ENCODE assay signal across 13 cellular contexts in the genomic region with DNA sequence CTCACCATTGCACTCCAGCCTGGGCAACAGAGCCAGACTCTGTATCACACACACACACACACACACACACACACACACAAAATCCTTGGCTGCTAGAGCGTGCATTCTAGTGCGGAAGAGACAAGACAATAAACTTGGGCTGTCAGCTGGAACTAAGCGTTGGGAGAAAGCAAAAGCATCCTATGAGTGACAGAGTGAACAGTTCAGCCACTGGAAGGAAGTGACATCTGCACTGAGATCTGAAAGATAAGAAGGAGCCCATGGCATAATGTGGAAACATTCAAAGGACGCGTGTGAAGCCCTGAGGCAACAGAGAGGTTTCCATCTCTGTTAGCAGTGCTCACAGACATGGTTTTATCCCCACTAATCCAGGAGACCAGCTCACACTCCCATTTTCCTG. TPM values are rescaled to one million over a fixed set of nuclear protein-coding genes. Genes with fewer than 3 reads are reported as not detected.
DNase-seq lines count a peak whose midpoint lies in the region; ATAC-seq, FAIRE-seq and TF ChIP-seq lines count a peak whose summit lies in the region.
"Had no signal": no experiment of that assay in that cellular context is flagged by ENCODE, and none has a peak within 500 bp of the region (broad histone marks: within the 10 kb centered on the region; RNA-seq: fewer than 3 reads in every experiment).

No MANE protein-coding gene starts in this region.

- peaks cover 20% of the 10 kb centered on the region for H3K4me1 ChIP-seq in IMR-90 (ENCODE audit: control insufficient read depth, insufficient read depth, low read length)

- TF ChIP-seq CTCF in IMR-90 (conservative IDR thresholded peaks at IDR 0.05; ENCODE audit: low read depth, low read length), result no peak

- dilution Hi-C loops in IMR-90 (cut with HindIII; ENCODE audit: low sequenced_read_pairs, unreplicated experiment), result no loop called here

- WGBS in IMR-90 (ENCODE audit: extremely low coverage in 2 of 2, insufficient read length in 1 of 2), 2 experiments, result 73% methylated on average over 2 of the region's 5 CpGs; no CpG with 5 or more reads in 1 of the 2 experiments

- no peak for TF ChIP-seq RAD21 in IMR-90 (IDR thresholded peaks at IDR 0.05; ENCODE audit: low read length)

- peaks cover 8% of the 10 kb centered on the region; the same call in 1 of the 2 replicates for H4K20me1 ChIP-seq in IMR-90 (ENCODE audit: insufficient read depth, low read length)

- FAIRE-seq in GM12892 (lab: Jason Lieb, UNC), result no peak
- FAIRE-seq: A204.1, bronchial epithelial cell had no signal

- peak overlapping the region; percentile 67; the same call in 1 of the 2 replicates for H3K23ac ChIP-seq in IMR-90 (ENCODE audit: low read depth, low read length)

- H2AFZ ChIP-seq in IMR-90 (replicated peaks; ENCODE audit: low read length, poor library complexity), result no peak overlapping the region

- H2BK15ac ChIP-seq in IMR-90 (ENCODE audit: low read depth, low read length), result peak overlapping the region; percentile 30; the same call in 2 of the 3 replicates

- peaks cover 0 to 22% of the 10 kb centered on the region in 2 experiments; a peak in 2 of 4 replicates for H3K79me1 ChIP-seq in IMR-90 (ENCODE audit: low read depth in 1 of 2, low read length in 2 of 2)

- peak overlapping the region; percentile 61; the same call in 1 of the 2 replicates for H2AK5ac ChIP-seq in IMR-90 (ENCODE audit: low read depth, low read length)

- no peaks in the 10 kb centered on the region for H3K27me3 ChIP-seq in IMR-90 (ENCODE audit: control insufficient read depth, insufficient read depth, low read length)
- H3K27me3 ChIP-seq: transverse colon had no signal

- H3K36me3 ChIP-seq in IMR-90 (ENCODE audit: control insufficient read depth, insufficient read depth, low read length), result no peaks in the 10 kb centered on the region
- H3K36me3 ChIP-seq: transverse colon had no signal

- POLR2A ChIA-PET in IMR-90 (lab: Charles Lee; ENCODE audit: unreplicated experiment), result no interaction called here

- peaks cover 15% of the 10 kb centered on the region for H3K9me1 ChIP-seq in IMR-90 (ENCODE audit: insufficient read depth, low read length)

- H3K9ac ChIP-seq in IMR-90 (ENCODE audit: low read depth, low read length), result no peak overlapping the region

- TF ChIP-seq POLR2A in IMR-90 (IDR thresholded peaks at IDR 0.05; ENCODE audit: low read depth, low read length) (no peak), GM12892 (IDR thresholded peaks at IDR 0.05; ENCODE audit: low read depth, low read length) (no peak)

- no peak for ATAC-seq in IMR-90 (ENCODE audit: low read depth)
- ATAC-seq in GM18517 (IDR thresholded peaks at IDR 0.05; ENCODE audit: unreplicated experiment), result no peak
- ATAC-seq in HG02759 (IDR thresholded peaks at IDR 0.05; ENCODE audit: unreplicated experiment), result no peak
- ATAC-seq: left ventricle myocardium superior had no signal

- H3K14ac ChIP-seq in IMR-90 (replicated peaks; ENCODE audit: low read depth, low read length), result peak overlapping the region; percentile 70

- peak overlapping the region in 1 of 2 experiments; percentile 29; a peak in 1 of 4 replicates for H4K8ac ChIP-seq in IMR-90 (ENCODE audit: low read depth in 2 of 2, low read length in 2 of 2)

- BruUV-seq in IMR-90 (replicated peaks; lab: Mats Ljungman, UMichigan), result no TSS peak

- CTCF ChIA-PET in IMR-90 (lab: Yijun Ruan, JAX), result no interaction called here

- DNase-seq in NOMO-1 treated with DMSO at 0.1 percent for 48 hours (lab: John Stamatoyannopoulos, UW; ENCODE audit: unreplicated experiment) (peak; percentile 7), NOMO-1 treated with dmso at 0.1 percent for 144 hours (lab: John Stamatoyannopoulos, UW; ENCODE audit: unreplicated experiment) (no peak), IMR-90 (no peak), T-helper 9 cell (peak; percentile 7), left kidney (ENCODE audit: low read depth, low spot score) (peak; percentile 64), GM12892 (ENCODE audit: insufficient read length) (no peak)
- DNase-seq: left ventricle myocardium superior, MM.1S, transverse colon had no signal

- no peak overlapping the region for H2AK9ac ChIP-seq in IMR-90 (replicated peaks; ENCODE audit: low read depth, low read length, poor library complexity)

- peak overlapping the region; percentile 9; the same call in 1 of the 2 replicates for H3K18ac ChIP-seq in IMR-90 (ENCODE audit: low read depth, low read length)

- intact Hi-C loops in IMR-90 (cut with micrococcal nuclease), result no loop called here

- H3K56ac ChIP-seq in IMR-90 (ENCODE audit: extremely low read depth, insufficient read depth, low read length), result no peak overlapping the region

- H2BK20ac ChIP-seq in IMR-90 (ENCODE audit: low read depth, low read length), result peak overlapping the region; percentile 91

- peak overlapping the region; percentile 35 for H2BK120ac ChIP-seq in IMR-90 (ENCODE audit: low read depth, low read length)

- peak overlapping the region; percentile 68 for H3K4ac ChIP-seq in IMR-90 (ENCODE audit: low read depth, low read length)

- no peak overlapping the region for H4K5ac ChIP-seq in IMR-90 (ENCODE audit: low read depth, low read length)

- no peak overlapping the region for H3K4me2 ChIP-seq in IMR-90 (ENCODE audit: low read depth, low read length)

- in situ Hi-C loops in IMR-90 (cut with MboI; ENCODE audit: low sequenced_read_pairs), result no loop called here

- H3K4me3 ChIP-seq in IMR-90 (ENCODE audit: insufficient read depth, low read depth, low read length), result no peak overlapping the region
- H3K4me3 ChIP-seq: transverse colon had no signal

- no peaks in the 10 kb centered on the region for H3K9me3 ChIP-seq in IMR-90 (ENCODE audit: control insufficient read depth, insufficient read depth, low read length)
- H3K9me3 ChIP-seq: transverse colon had no signal

- no peak overlapping the region for H2BK5ac ChIP-seq in IMR-90 (ENCODE audit: low read depth, low read length, poor library complexity, severe bottlenecking)

- no peak overlapping the region for H3K27ac ChIP-seq in IMR-90 (ENCODE audit: insufficient read depth, low read length)
- H3K27ac ChIP-seq: transverse colon had no signal

- peak overlapping the region; percentile 39; the same call in 1 of the 2 replicates for H4K91ac ChIP-seq in IMR-90 (ENCODE audit: insufficient read depth, low read depth, low read length)

TF ChIP-seq in IMR-90, 13 proteins besides CTCF, POLR2A, EP300 and RAD21:
- no peak for TF ChIP-seq SMC3 (IDR thresholded peaks at IDR 0.05; ENCODE audit: low read depth, low read length)
- TF ChIP-seq USF2 (IDR thresholded peaks at IDR 0.05; ENCODE audit: low read depth, low read length), result no peak
- no peak for TF ChIP-seq RCOR1 (IDR thresholded peaks at IDR 0.05; ENCODE audit: insufficient replicate concordance, low read length)
- TF ChIP-seq MAZ (IDR thresholded peaks at IDR 0.05; ENCODE audit: borderline replicate concordance, low read depth, low read length), result no peak
- no peak for TF ChIP-seq MXI1 (IDR thresholded peaks at IDR 0.05; ENCODE audit: borderline replicate concordance, low read depth, low read length)

RNA-seq across cellular contexts. Expression of gene SLC1A5, which starts 3.5 kb away (rescaled TPM):
- 105 and 142 TPM in 2 replicates for total RNA-seq in IMR-90 (2012; rRNA removed)
- polyA plus RNA-seq in IMR-90 (2012; rRNA removed), result 155 and 171 TPM in 2 replicates
- 117 and 213 TPM in 2 replicates for polyA plus RNA-seq in IMR-90 (2012; cell fraction: cytosol; rRNA removed)
- polyA plus RNA-seq in IMR-90 (2012; cell fraction: nucleus; rRNA removed; ENCODE audit: low replicate concordance), result 88.4 and 128 TPM in 2 replicates
- 31.0 TPM for polyA plus RNA-seq in GM12892 (2012; ENCODE audit: missing spikeins)

RNA-seq across cellular contexts. Expression of gene STRN4, which starts 45.7 kb away (rescaled TPM):
- total RNA-seq in IMR-90 (2012; rRNA removed), result 36.7 and 37.8 TPM in 2 replicates
- 112 and 127 TPM in 2 replicates for polyA plus RNA-seq in IMR-90 (2012; rRNA removed)
- polyA plus RNA-seq in IMR-90 (2012; cell fraction: cytosol; rRNA removed), result 111 and 127 TPM in 2 replicates
- 158 and 365 TPM in 2 replicates for polyA plus RNA-seq in IMR-90 (2012; cell fraction: nucleus; rRNA removed; ENCODE audit: low replicate concordance)
- polyA plus RNA-seq in GM12892 (2012; ENCODE audit: missing spikeins), result 26.8 TPM

RNA-seq across cellular contexts. Expression of gene FKRP, which starts 46.1 kb away (rescaled TPM):
- total RNA-seq in IMR-90 (2012; rRNA removed), result 5.8 and 6.1 TPM in 2 replicates
- polyA plus RNA-seq in IMR-90 (2012; rRNA removed), result 25.3 and 28.5 TPM in 2 replicates
- 22.3 and 36.1 TPM in 2 replicates for polyA plus RNA-seq in IMR-90 (2012; cell fraction: cytosol; rRNA removed)
- 50.3 and 64.5 TPM in 2 replicates for polyA plus RNA-seq in IMR-90 (2012; cell fraction: nucleus; rRNA removed; ENCODE audit: low replicate concordance)
- polyA plus RNA-seq in GM12892 (2012; ENCODE audit: missing spikeins), result 4.0 TPM

RNA-seq across cellular contexts. Expression of gene AP2S1, which starts 58.7 kb away (rescaled TPM):
- total RNA-seq in IMR-90 (2012; rRNA removed), result 134 and 144 TPM in 2 replicates
- polyA plus RNA-seq in IMR-90 (2012; rRNA removed), result 274 and 374 TPM in 2 replicates
- 459 and 604 TPM in 2 replicates for polyA plus RNA-seq in IMR-90 (2012; cell fraction: cytosol; rRNA removed)
- polyA plus RNA-seq in IMR-90 (2012; cell fraction: nucleus; rRNA removed; ENCODE audit: low replicate concordance), result 129 and 153 TPM in 2 replicates
- polyA plus RNA-seq in GM12892 (2012; ENCODE audit: missing spikeins), result 62.7 TPM

Comparison
In these comparisons a context has a peak if more than half of its experiments do, and no peak if none do; other contexts are left out.
1. DNase-seq: peak in NOMO-1 treated with DMSO at 0.1 percent for 48 hours (single experiment), T-helper 9 cell (single experiment) and left kidney (single experiment); none in NOMO-1 treated with dmso at 0.1 percent for 144 hours (single experiment), IMR-90 (single experiment) and GM12892 (single experiment).